In genomic region chr2:174246944-174247381, GRCh38 we compare ENCODE assay signal across 11 cellular contexts. TPM values are rescaled to one million over a fixed set of nuclear protein-coding genes. Genes with fewer than 3 reads are reported as not detected.
A peak's percentile ranks its signal among the peaks of the same experiment; 100 is the strongest.
DNase-seq lines count a peak whose midpoint lies in the region; ATAC-seq and TF ChIP-seq lines count a peak whose summit lies in the region.
"Had no signal": no experiment of that assay in that cellular context is flagged by ENCODE, and none has a peak within 500 bp of the region (broad histone marks: within the 10 kb centered on the region; RNA-seq: fewer than 3 reads in every experiment).

No MANE protein-coding gene starts in this region.

- no peak overlapping the region for H3K27ac Mint-ChIP-seq in activated naive CD8-positive, alpha-beta T cell treated with anti-CD3 and anti-CD28 coated beads, Interleukin-2, amount 10 ng/mL, durations not matched to agents 7 days and 5 days

- no peak for TF ChIP-seq CTCF in GM10248 (IDR thresholded peaks at IDR 0.05; ENCODE audit: control extremely low read depth, extremely low read depth, low read depth, missing control alignments)

- H3K4me3 Mint-ChIP-seq in activated naive CD8-positive, alpha-beta T cell treated with anti-CD3 and anti-CD28 coated beads, Interleukin-2, amount 10 ng/mL, durations not matched to agents 7 days and 5 days: peak overlapping the region; percentile 16

- CTCF ChIA-PET in GM10248 (lab: Yijun Ruan, JAX): interaction anchor here (1.3 to 3.3 kb wide), 2 partner anchors 23 to 89 kb away, joined by 5 to 10 read pairs; no protein-coding TSS in a partner anchor

- H3K4me3 ChIP-seq in HUES48 (ENCODE audit: low read depth, low read length) (peak overlapping the region; percentile 72), mucosa of stomach (ENCODE audit: low read length) (peak overlapping the region; percentile 69)

- ATAC-seq in activated naive CD8-positive, alpha-beta T cell treated with anti-CD3 and anti-CD28 coated beads, Interleukin-2, amount 10 ng/mL, durations not matched to agents 7 days and 5 days (ENCODE audit: low read depth): no peak

- H3K27ac ChIP-seq in HUES48 (ENCODE audit: low read depth, low read length): no peak overlapping the region

- H3K36me3 ChIP-seq in HUES48 (ENCODE audit: control insufficient read depth, insufficient read depth, low read length) (peaks cover 31% of the 10 kb centered on the region), mucosa of stomach (ENCODE audit: control insufficient read depth, insufficient read depth, low read length) (no peaks in the 10 kb centered on the region)

- H3K27me3 Mint-ChIP-seq in activated naive CD8-positive, alpha-beta T cell treated with anti-CD3 and anti-CD28 coated beads, Interleukin-2, amount 10 ng/mL, durations not matched to agents 7 days and 5 days: no peaks in the 10 kb centered on the region
- H3K27me3 Mint-ChIP-seq: dendritic cell treated with granulocyte-macrophage colony-stimulating factor and Interleukin-4, amounts not matched to agents 40 ng/mL and 50 ng/mL, for 4 days had no signal

- POLR2A ChIA-PET in activated naive CD8-positive, alpha-beta T cell treated with anti-CD3 and anti-CD28 coated beads, Interleukin-2, amount 10 ng/mL, durations not matched to agents 7 days and 5 days (lab: Charles Lee): no interaction called here
- POLR2A ChIA-PET in GM10248 (lab: Yijun Ruan, JAX): no interaction called here

- H3K27me3 ChIP-seq in HUES48 (ENCODE audit: control insufficient read depth, insufficient read depth, low read length) (peaks cover 7% of the 10 kb centered on the region), mucosa of stomach (ENCODE audit: control insufficient read depth, insufficient read depth, low read length) (no peaks in the 10 kb centered on the region)

- DNase-seq in ELF-1 (ENCODE audit: low read depth, low spot score) (peak; percentile 18), glomerular visceral epithelial cell (ENCODE audit: extremely low spot score) (no peak), GM10248 (ENCODE audit: extremely low spot score) (no peak), NCI-H526 treated with DMSO at 0.1 percent for 48 hours (lab: John Stamatoyannopoulos, UW) (no peak), NCI-H774 (lab: John Stamatoyannopoulos, UW) (no peak)
- no peak for DNase-seq in activated naive CD8-positive, alpha-beta T cell treated with anti-CD3 and anti-CD28 coated beads, Interleukin-2, amount 10 ng/mL, durations not matched to agents 7 days and 5 days
- DNase-seq: activated CD4-positive, CD25-positive, alpha-beta regulatory T cell; NCI-H1105 had no signal

- H3K4me1 Mint-ChIP-seq in activated naive CD8-positive, alpha-beta T cell treated with anti-CD3 and anti-CD28 coated beads, Interleukin-2, amount 10 ng/mL, durations not matched to agents 7 days and 5 days: peaks cover 27% of the 10 kb centered on the region

- peaks cover 14% of the 10 kb centered on the region for H3K4me1 ChIP-seq in HUES48 (ENCODE audit: control insufficient read depth, insufficient read depth, low read length)
- H3K4me1 ChIP-seq in mucosa of stomach (ENCODE audit: control insufficient read depth, insufficient read depth, low read length): peaks cover 7% of the 10 kb centered on the region

- H3K9me3 Mint-ChIP-seq in activated naive CD8-positive, alpha-beta T cell treated with anti-CD3 and anti-CD28 coated beads, Interleukin-2, amount 10 ng/mL, durations not matched to agents 7 days and 5 days: no peaks in the 10 kb centered on the region
- H3K9me3 Mint-ChIP-seq: dendritic cell treated with granulocyte-macrophage colony-stimulating factor and Interleukin-4, amounts not matched to agents 40 ng/mL and 50 ng/mL, for 4 days had no signal

- H3K9me3 ChIP-seq in HUES48 (ENCODE audit: control insufficient read depth, insufficient read depth, low read length) (no peaks in the 10 kb centered on the region), mucosa of stomach (ENCODE audit: control insufficient read depth, low read length) (no peaks in the 10 kb centered on the region)

- H3K9ac ChIP-seq in HUES48 (ENCODE audit: low read depth, low read length) (no peak overlapping the region), mucosa of stomach (ENCODE audit: low read length) (no peak overlapping the region)

- peaks cover 18% of the 10 kb centered on the region for H3K36me3 Mint-ChIP-seq in activated naive CD8-positive, alpha-beta T cell treated with anti-CD3 and anti-CD28 coated beads, Interleukin-2, amount 10 ng/mL, durations not matched to agents 7 days and 5 days

RNA-seq across cellular contexts. Expression of gene OLA1, which starts 1.4 kb away (rescaled TPM):
- total RNA-seq in activated naive CD8-positive, alpha-beta T cell treated with anti-CD3 and anti-CD28 coated beads, Interleukin-2, amount 10 ng/mL, durations not matched to agents 7 days and 5 days: 10 to 100 TPM; 56.2 to 56.3 TPM
